Comparison of ENCODE assay signal across 10 cellular contexts in genomic region chr9:113998529-113999255, GRCh38.
DNase-seq lines count a peak whose midpoint lies in the region; ATAC-seq and TF ChIP-seq lines count a peak whose summit lies in the region.
"Had no signal": no experiment of that assay in that cellular context is flagged by ENCODE, and none has a peak within 500 bp of the region (broad histone marks: within the 10 kb centered on the region; RNA-seq: fewer than 3 reads in every experiment).

No MANE protein-coding gene starts in this region.

- in situ Hi-C loops in brain microvascular endothelial cell (cut with HindIII; ENCODE audit: low pct_ligation_motif_present, low sequenced_read_pairs) = no loop called here

- peak; percentile 44 for DNase-seq in AG20443 (ENCODE audit: low spot score)
- DNase-seq in HFFc6 = no peak
- DNase-seq in brain microvascular endothelial cell = no peak
- DNase-seq in medulla oblongata (ENCODE audit: extremely low spot score) = peak; percentile 13
- no peak for DNase-seq in epidermal melanocyte (ENCODE audit: insufficient read length, low spot score)
- no peak for DNase-seq in stimulated activated CD4-positive, alpha-beta T cell treated with anti-CD3 and anti-CD28 coated beads, Interleukin-2, amount 100 ng/mL, for 24 hours
- DNase-seq: activated CD4-positive, alpha-beta T cell treated with anti-CD3 and anti-CD28 coated beads for 48 hours had no signal

- no peak overlapping the region for H3K4me3 Mint-ChIP-seq in HFFc6
- H3K4me3 Mint-ChIP-seq: memory B cell had no signal

- no peak overlapping the region for H3K27ac Mint-ChIP-seq in HFFc6
- H3K27ac Mint-ChIP-seq: memory B cell had no signal

- H3K27me3 ChIP-seq in brain microvascular endothelial cell (replicated peaks) = no peaks in the 10 kb centered on the region

- no peaks in the 10 kb centered on the region; the same call in 1 of the 2 replicates for H3K27me3 Mint-ChIP-seq in HFFc6 (ENCODE audit: insufficient read depth)

- H3K36me3 Mint-ChIP-seq in HFFc6 (ENCODE audit: low read depth) = no peaks in the 10 kb centered on the region; the same call in 1 of the 2 replicates
- H3K36me3 Mint-ChIP-seq: memory B cell had no signal

- H3K9me3 Mint-ChIP-seq in HFFc6 = no peaks in the 10 kb centered on the region
- H3K9me3 Mint-ChIP-seq: memory B cell had no signal

- ATAC-seq in GM18870 (IDR thresholded peaks at IDR 0.05; ENCODE audit: unreplicated experiment) (no peak), GM21390 (IDR thresholded peaks at IDR 0.05; ENCODE audit: unreplicated experiment) (no peak)

- H3K4me3 ChIP-seq in brain microvascular endothelial cell (ENCODE audit: low read depth, low read length) = no peak overlapping the region

- H3K36me3 ChIP-seq in brain microvascular endothelial cell (replicated peaks) = no peaks in the 10 kb centered on the region

- TF ChIP-seq CTCF in HFFc6 (IDR thresholded peaks at IDR 0.05) (peak; percentile 52; the same call in 1 of the 2 replicates), brain microvascular endothelial cell (IDR thresholded peaks at IDR 0.05; ENCODE audit: low read depth, low read length, missing control alignments) (peak; percentile 62)

- no peak overlapping the region for H3K27ac ChIP-seq in brain microvascular endothelial cell

- H3K4me1 Mint-ChIP-seq in HFFc6 (ENCODE audit: low read depth) = 0 out of 2 replicates have a peak, but pooled peaks cover 5% of the 10 kb centered on the region

Comparison
In these comparisons a context has a peak if more than half of its experiments do, and no peak if none do; other contexts are left out.
1. DNase-seq: peak in AG20443 (single experiment) and medulla oblongata (single experiment); none in HFFc6 (single experiment), brain microvascular endothelial cell (single experiment), epidermal melanocyte (single experiment) and stimulated activated CD4-positive, alpha-beta T cell treated with anti-CD3 and anti-CD28 coated beads, Interleukin-2, amount 100 ng/mL, for 24 hours (0 of 2).